ENCODE assay signal across 36 cellular contexts in the genomic region with DNA sequence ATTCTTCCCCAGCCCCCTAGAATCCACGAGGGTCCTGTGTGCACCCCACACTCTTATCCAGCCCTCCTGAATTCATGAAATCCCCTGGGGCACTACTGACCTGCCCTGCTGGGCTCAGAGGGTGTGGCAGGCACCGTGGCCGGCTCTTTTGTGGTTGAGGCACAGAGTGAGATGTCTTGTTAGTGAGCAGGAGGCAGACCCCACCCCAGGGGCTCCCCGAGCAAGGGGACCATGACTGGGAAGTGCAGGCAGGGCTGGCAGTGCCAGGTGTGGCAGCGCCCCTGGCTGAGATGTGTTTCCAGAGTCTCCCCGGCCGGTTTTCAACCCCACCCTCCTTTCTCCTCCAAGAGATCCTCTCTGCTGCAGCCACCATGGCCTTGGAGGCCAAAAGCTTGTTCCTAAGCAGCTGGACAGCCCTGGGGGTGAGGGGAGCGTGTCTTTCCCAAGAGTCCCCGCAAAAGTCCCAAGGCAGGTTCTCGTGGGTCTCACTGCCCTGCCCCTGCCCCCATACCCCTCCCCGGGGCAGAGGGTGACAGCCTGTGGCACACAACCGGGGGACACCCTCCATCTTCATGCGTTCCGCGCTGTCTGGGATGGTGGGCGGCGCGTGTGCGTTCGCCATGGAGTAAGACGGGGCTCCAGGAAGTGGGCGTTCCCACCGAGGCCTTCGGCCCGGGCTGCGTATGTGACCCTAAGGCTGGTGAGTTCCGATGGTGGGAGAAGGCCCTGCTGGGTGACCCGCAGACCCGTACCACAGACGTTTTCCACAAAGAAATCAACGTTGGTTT.
"Had no signal": no experiment of that assay in that cellular context is flagged by ENCODE, and none has a peak within 500 bp of the region (broad histone marks: within the 10 kb centered on the region; RNA-seq: fewer than 3 reads in every experiment).

No MANE protein-coding gene starts in this region.

- H3K36me3 Mint-ChIP-seq: activated CD4-positive, alpha-beta memory T cell treated with anti-CD3 and anti-CD28 coated beads for 36 hours; activated naive CD8-positive, alpha-beta T cell treated with anti-CD3 and anti-CD28 coated beads, Interleukin-2, amount 10 ng/mL, durations not matched to agents 7 days and 5 days had no signal

- H3K4me3 ChIP-seq: adrenal gland, body of pancreas, breast epithelium had no signal

- H3K27me3 ChIP-seq: adrenal gland, body of pancreas had no signal

- H3K4me3 Mint-ChIP-seq: activated B cell treated with CpG ODN at 0.5 μM for 24 hours; activated CD4-positive, alpha-beta memory T cell treated with anti-CD3 and anti-CD28 coated beads for 36 hours; activated naive CD8-positive, alpha-beta T cell treated with anti-CD3 and anti-CD28 coated beads, Interleukin-2, amount 10 ng/mL, durations not matched to agents 7 days and 5 days; activated T-cell treated with anti-CD3 and anti-CD28 coated beads, Interleukin-2, amount 50 U/mL, for 72 hours; activated T-helper 17 cell treated with anti-CD3 and anti-CD28 coated beads, Interleukin-2, amount 50 U/mL, for 72 hours had no signal

- DNase-seq: activated B cell treated with CpG ODN at 0.5 μM for 24 hours; activated CD4-positive, alpha-beta memory T cell treated with anti-CD3 and anti-CD28 coated beads for 36 hours; activated CD4-positive, alpha-beta T cell treated with anti-CD3 and anti-CD28 coated beads for 4 hours; activated CD4-positive, alpha-beta T cell treated with anti-CD3 and anti-CD28 coated beads, Interleukin-2, amount 50 U/mL, for 1 hour; activated CD4-positive, CD25-positive, alpha-beta regulatory T cell treated with anti-CD3 and anti-CD28 coated beads, Interleukin-2, amount 50 U/mL, for 72 hours; activated effector memory CD4-positive, alpha-beta T cell treated with anti-CD3 and anti-CD28 coated beads, Interleukin-2, amount 50 U/mL, for 16 hours; activated naive CD4-positive, alpha-beta T cell; activated naive CD4-positive, alpha-beta T cell treated with anti-CD3 and anti-CD28 coated beads, Interleukin-2, amount 50 U/mL, for 16 hours; activated naive CD8-positive, alpha-beta T cell treated with anti-CD3 and anti-CD28 coated beads, Interleukin-2, amount 10 ng/mL, durations not matched to agents 7 days and 5 days; activated T-cell treated with anti-CD3 and anti-CD28 coated beads, Interleukin-2, amount 50 U/mL, for 1 hour; activated T-cell treated with anti-CD3 and anti-CD28 coated beads, Interleukin-2, amount 50 U/mL, for 72 hours; adrenal gland; body of pancreas; Karpas-422; KBM-7; NCI-H1048; NCI-H1105 treated with DMSO at 0.1 percent for 48 hours; NCI-H1436; NCI-H1694; NCI-H1930; NCI-H2081 treated with DMSO at 0.1 percent for 48 hours; NCI-H226; NCI-H446 treated with DMSO at 0.1 percent for 48 hours; NCI-H524; NCI-H69; NCI-H82; SIG-M5; SW 1271; T-helper 1 cell; T-helper 2 cell; T-helper 9 cell had no signal

- H3K27ac Mint-ChIP-seq: activated B cell treated with CpG ODN at 0.5 μM for 24 hours; activated CD4-positive, alpha-beta memory T cell treated with anti-CD3 and anti-CD28 coated beads for 36 hours; activated naive CD8-positive, alpha-beta T cell treated with anti-CD3 and anti-CD28 coated beads, Interleukin-2, amount 10 ng/mL, durations not matched to agents 7 days and 5 days; activated T-cell treated with anti-CD3 and anti-CD28 coated beads, Interleukin-2, amount 50 U/mL, for 72 hours; activated T-helper 17 cell treated with anti-CD3 and anti-CD28 coated beads, Interleukin-2, amount 50 U/mL, for 72 hours had no signal

- FAIRE-seq: astrocyte had no signal

- H3K9me3 ChIP-seq: adrenal gland, body of pancreas, breast epithelium had no signal

- H3K36me3 ChIP-seq: adrenal gland, breast epithelium had no signal

- ATAC-seq: activated T-cell treated with anti-CD3 and anti-CD28 coated beads, Interleukin-2, amount 50 U/mL, for 72 hours; activated T-helper 17 cell treated with anti-CD3 and anti-CD28 coated beads, Interleukin-2, amount 50 U/mL, for 72 hours; body of pancreas; Panc1 had no signal

- H3K27me3 Mint-ChIP-seq: activated B cell treated with CpG ODN at 0.5 μM for 24 hours; activated T-helper 17 cell treated with anti-CD3 and anti-CD28 coated beads, Interleukin-2, amount 50 U/mL, for 72 hours had no signal

- H3K27ac ChIP-seq: adrenal gland, body of pancreas, breast epithelium, VCaP had no signal

- H3K4me1 ChIP-seq: adrenal gland, body of pancreas, breast epithelium had no signal

- H3K9me3 Mint-ChIP-seq: activated B cell treated with CpG ODN at 0.5 μM for 24 hours; activated CD4-positive, alpha-beta memory T cell treated with anti-CD3 and anti-CD28 coated beads for 36 hours; activated naive CD8-positive, alpha-beta T cell treated with anti-CD3 and anti-CD28 coated beads, Interleukin-2, amount 10 ng/mL, durations not matched to agents 7 days and 5 days; activated T-cell treated with anti-CD3 and anti-CD28 coated beads, Interleukin-2, amount 50 U/mL, for 72 hours; activated T-helper 17 cell treated with anti-CD3 and anti-CD28 coated beads, Interleukin-2, amount 50 U/mL, for 72 hours had no signal

- H3K4me1 Mint-ChIP-seq: activated B cell treated with CpG ODN at 0.5 μM for 24 hours; activated T-helper 17 cell treated with anti-CD3 and anti-CD28 coated beads, Interleukin-2, amount 50 U/mL, for 72 hours had no signal
